In the genomic region with DNA sequence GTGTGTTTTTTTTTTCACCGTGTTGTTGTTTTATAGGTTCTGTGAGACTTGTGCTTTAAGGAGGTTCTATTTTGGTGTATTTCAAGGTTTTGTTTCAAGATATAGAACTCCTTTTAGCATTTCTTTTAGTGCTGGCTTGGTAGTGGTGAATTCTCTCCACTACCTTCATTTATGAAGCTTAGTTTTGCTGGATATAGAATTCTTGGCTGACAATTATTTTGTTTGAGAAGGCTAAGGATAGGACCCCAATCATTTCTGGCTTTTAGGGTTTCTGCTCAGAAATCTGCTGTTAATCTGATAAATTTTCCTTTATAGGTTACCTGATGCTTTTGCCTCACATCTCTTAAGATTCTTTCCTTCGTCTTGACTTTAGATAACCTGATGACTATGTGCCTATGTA, we compare ENCODE assay signal across 4 cellular contexts.
TF ChIP-seq lines count a peak whose summit lies in the region.

No MANE protein-coding gene starts in this region.

TF ChIP-seq in HepG2, 621 proteins besides CTCF, POLR2A, EP300 and RAD21:
- no peak for TF ChIP-seq PCBP1 (IDR thresholded peaks at IDR 0.05; ENCODE audit: borderline replicate concordance, low read depth, low read length)
- peak; percentile 56; the same call in 1 of the 2 replicates for TF ChIP-seq ZNF136 (CRISPR knock-in tag; IDR thresholded peaks at IDR 0.05; ENCODE audit: low read depth)
TF ChIP-seq in HepG2: peak in this region for 1.

TF ChIP-seq in GM23338, 12 proteins besides CTCF, POLR2A, EP300 and RAD21:
- TF ChIP-seq EZH2phosphoT487 (IDR thresholded peaks at IDR 0.05; ENCODE audit: unreplicated experiment), result no peak
- TF ChIP-seq, protein P1, sequence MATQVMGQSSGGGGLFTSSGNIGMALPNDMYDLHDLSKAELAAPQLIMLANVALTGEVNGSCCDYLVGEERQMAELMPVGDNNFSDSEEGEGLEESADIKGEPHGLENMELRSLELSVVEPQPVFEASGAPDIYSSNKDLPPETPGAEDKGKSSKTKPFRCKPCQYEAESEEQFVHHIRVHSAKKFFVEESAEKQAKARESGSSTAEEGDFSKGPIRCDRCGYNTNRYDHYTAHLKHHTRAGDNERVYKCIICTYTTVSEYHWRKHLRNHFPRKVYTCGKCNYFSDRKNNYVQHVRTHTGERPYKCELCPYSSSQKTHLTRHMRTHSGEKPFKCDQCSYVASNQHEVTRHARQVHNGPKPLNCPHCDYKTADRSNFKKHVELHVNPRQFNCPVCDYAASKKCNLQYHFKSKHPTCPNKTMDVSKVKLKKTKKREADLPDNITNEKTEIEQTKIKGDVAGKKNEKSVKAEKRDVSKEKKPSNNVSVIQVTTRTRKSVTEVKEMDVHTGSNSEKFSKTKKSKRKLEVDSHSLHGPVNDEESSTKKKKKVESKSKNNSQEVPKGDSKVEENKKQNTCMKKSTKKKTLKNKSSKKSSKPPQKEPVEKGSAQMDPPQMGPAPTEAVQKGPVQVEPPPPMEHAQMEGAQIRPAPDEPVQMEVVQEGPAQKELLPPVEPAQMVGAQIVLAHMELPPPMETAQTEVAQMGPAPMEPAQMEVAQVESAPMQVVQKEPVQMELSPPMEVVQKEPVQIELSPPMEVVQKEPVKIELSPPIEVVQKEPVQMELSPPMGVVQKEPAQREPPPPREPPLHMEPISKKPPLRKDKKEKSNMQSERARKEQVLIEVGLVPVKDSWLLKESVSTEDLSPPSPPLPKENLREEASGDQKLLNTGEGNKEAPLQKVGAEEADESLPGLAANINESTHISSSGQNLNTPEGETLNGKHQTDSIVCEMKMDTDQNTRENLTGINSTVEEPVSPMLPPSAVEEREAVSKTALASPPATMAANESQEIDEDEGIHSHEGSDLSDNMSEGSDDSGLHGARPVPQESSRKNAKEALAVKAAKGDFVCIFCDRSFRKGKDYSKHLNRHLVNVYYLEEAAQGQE (IDR thresholded peaks at IDR 0.05; ENCODE audit: unreplicated experiment), result no peak
- TF ChIP-seq ZNF114 (CRISPR knock-in tag; IDR thresholded peaks at IDR 0.05), result no peak
- no peak for TF ChIP-seq ZNF331 (CRISPR knock-in tag; IDR thresholded peaks at IDR 0.05; ENCODE audit: low read depth)
- TF ChIP-seq STAT1 (IDR thresholded peaks at IDR 0.05; ENCODE audit: unreplicated experiment), result no peak
- TF ChIP-seq NANOG (IDR thresholded peaks at IDR 0.05; ENCODE audit: borderline replicate concordance), result no peak
- no peak for TF ChIP-seq CREB1 (CRISPR knock-in tag; IDR thresholded peaks at IDR 0.05; ENCODE audit: low read depth)

TF ChIP-seq in HCT116, 20 proteins besides CTCF, POLR2A, EP300 and RAD21:
- TF ChIP-seq JUND (IDR thresholded peaks at IDR 0.05), result no peak
- TF ChIP-seq EGR1 (IDR thresholded peaks at IDR 0.05; ENCODE audit: low read depth), result no peak
- TF ChIP-seq, protein P2, sequence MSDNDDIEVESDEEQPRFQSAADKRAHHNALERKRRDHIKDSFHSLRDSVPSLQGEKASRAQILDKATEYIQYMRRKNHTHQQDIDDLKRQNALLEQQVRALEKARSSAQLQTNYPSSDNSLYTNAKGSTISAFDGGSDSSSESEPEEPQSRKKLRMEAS (IDR thresholded peaks at IDR 0.05), result no peak
- no peak for TF ChIP-seq SP1 (IDR thresholded peaks at IDR 0.05; ENCODE audit: low read depth)
- no peak for TF ChIP-seq TCF7L2 (IDR thresholded peaks at IDR 0.05; ENCODE audit: borderline replicate concordance, extremely low read depth, insufficient read depth, insufficient read length)
- TF ChIP-seq, protein P3, sequence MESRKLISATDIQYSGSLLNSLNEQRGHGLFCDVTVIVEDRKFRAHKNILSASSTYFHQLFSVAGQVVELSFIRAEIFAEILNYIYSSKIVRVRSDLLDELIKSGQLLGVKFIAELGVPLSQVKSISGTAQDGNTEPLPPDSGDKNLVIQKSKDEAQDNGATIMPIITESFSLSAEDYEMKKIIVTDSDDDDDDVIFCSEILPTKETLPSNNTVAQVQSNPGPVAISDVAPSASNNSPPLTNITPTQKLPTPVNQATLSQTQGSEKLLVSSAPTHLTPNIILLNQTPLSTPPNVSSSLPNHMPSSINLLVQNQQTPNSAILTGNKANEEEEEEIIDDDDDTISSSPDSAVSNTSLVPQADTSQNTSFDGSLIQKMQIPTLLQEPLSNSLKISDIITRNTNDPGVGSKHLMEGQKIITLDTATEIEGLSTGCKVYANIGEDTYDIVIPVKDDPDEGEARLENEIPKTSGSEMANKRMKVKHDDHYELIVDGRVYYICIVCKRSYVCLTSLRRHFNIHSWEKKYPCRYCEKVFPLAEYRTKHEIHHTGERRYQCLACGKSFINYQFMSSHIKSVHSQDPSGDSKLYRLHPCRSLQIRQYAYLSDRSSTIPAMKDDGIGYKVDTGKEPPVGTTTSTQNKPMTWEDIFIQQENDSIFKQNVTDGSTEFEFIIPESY (IDR thresholded peaks at IDR 0.05; ENCODE audit: extremely low read depth, insufficient replicate concordance, low read length), result no peak
- TF ChIP-seq POLR2AphosphoS5 (IDR thresholded peaks at IDR 0.05; ENCODE audit: low read depth, low read length), result no peak
- no peak for TF ChIP-seq CBX3 (IDR thresholded peaks at IDR 0.05; ENCODE audit: low read depth)
- no peak for TF ChIP-seq EZH2 (IDR thresholded peaks at IDR 0.05)
- no peak for TF ChIP-seq YY1 (IDR thresholded peaks at IDR 0.05; ENCODE audit: extremely low read depth, insufficient replicate concordance, low read depth, low read length)
- no peak for TF ChIP-seq ZNF274 (IDR thresholded peaks at IDR 0.05; ENCODE audit: low read depth, low read length)
- no peak for TF ChIP-seq FOSL1 (IDR thresholded peaks at IDR 0.05; ENCODE audit: low read depth)

TF ChIP-seq in HEK293, 187 proteins besides CTCF, POLR2A, EP300 and RAD21:
- TF ChIP-seq ZNF266 (tag by site-specific recombination; IDR thresholded peaks at IDR 0.05; ENCODE audit: low read depth) (no peak), SETDB1 (IDR thresholded peaks at IDR 0.05; ENCODE audit: insufficient read length, low read length) (peak; percentile 91)
